Comparison of ENCODE assay signal across 23 cellular contexts in the genomic region with DNA sequence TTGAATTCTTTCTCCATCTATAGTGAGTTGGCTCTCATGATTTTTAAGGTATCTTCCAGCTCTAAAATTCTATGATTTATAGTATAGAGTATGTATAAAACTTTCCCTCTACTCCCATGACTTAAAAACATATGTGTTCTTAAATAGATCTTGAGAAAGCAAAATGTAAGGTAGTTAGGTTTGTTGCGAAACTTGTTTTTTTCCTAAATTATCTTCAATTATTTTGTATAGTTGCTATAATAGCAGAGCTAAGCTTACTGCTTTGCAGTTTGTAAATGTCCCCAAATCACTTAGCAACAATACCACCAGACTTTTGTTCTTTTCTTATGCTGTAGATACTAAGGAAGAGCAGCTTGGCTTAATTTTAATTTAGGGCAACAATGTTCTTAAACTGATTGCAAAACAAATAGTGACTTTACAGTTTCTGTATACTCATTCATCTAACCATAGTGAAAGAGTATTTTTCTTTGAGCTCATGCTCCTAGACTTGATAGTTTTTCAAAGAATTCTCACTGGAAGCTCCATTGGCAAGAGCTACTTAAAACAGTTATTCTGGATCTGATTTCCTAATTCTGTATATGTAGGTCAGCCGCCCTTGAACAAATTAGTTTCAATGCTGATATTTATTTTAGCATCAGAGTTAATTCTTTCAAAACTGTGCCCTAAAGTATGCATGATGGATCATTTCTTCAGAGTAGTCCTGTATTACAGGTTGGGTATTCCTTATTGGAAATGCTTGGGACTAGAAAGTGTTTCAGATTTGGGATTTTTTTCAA.
DNase-seq lines count a peak whose midpoint lies in the region; ATAC-seq, FAIRE-seq and TF ChIP-seq lines count a peak whose summit lies in the region.
"Had no signal": no experiment of that assay in that cellular context is flagged by ENCODE, and none has a peak within 500 bp of the region (broad histone marks: within the 10 kb centered on the region; RNA-seq: fewer than 3 reads in every experiment).

No MANE protein-coding gene starts in this region.

- H3K9ac ChIP-seq in IMR-90 (ENCODE audit: low read depth, low read length), result no peak overlapping the region
- H3K9ac ChIP-seq in liver (ENCODE audit: low read depth in 1 of 2, low read length in 2 of 2), result no peak overlapping the region

- no peak for TF ChIP-seq POLR2A in A549 (IDR thresholded peaks at IDR 0.05; ENCODE audit: low read length)
- no peak for TF ChIP-seq POLR2A in IMR-90 (IDR thresholded peaks at IDR 0.05; ENCODE audit: low read depth, low read length)

- H3K9me1 ChIP-seq in IMR-90 (ENCODE audit: insufficient read depth, low read length), result peaks cover 3% of the 10 kb centered on the region; the same call in 1 of the 2 replicates

- no peak overlapping the region for H2AFZ ChIP-seq in IMR-90 (replicated peaks; ENCODE audit: low read length, poor library complexity)

- no peak for TF ChIP-seq EP300 in A549 (IDR thresholded peaks at IDR 0.05)

- POLR2A ChIA-PET in A549 (lab: Yijun Ruan, JAX), result no interaction called here
- POLR2A ChIA-PET in IMR-90 (lab: Charles Lee; ENCODE audit: unreplicated experiment), result no interaction called here

- no peak overlapping the region for H3K4me3 ChIP-seq in A549
- no peak overlapping the region for H3K4me3 ChIP-seq in IMR-90 (ENCODE audit: insufficient read depth, low read depth, low read length)
- H3K4me3 ChIP-seq in liver (ENCODE audit: low read depth in 1 of 3, low read length in 3 of 3), result no peak overlapping the region
- H3K4me3 ChIP-seq: SJSA1 had no signal

- H2AK5ac ChIP-seq in IMR-90 (ENCODE audit: low read depth, low read length), result no peak overlapping the region

- no peak overlapping the region for H3K18ac ChIP-seq in IMR-90 (ENCODE audit: low read depth, low read length)

- peak; percentile 7 for FAIRE-seq in A549 (lab: Jason Lieb, UNC)
- FAIRE-seq: H1 had no signal

- H3K36me3 ChIP-seq in IMR-90 (ENCODE audit: control insufficient read depth, insufficient read depth, low read length), result peaks cover 10% of the 10 kb centered on the region
- H3K36me3 ChIP-seq in liver (ENCODE audit: control insufficient read depth in 4 of 4, insufficient read depth in 3 of 4, low read depth in 1 of 4, low read length in 3 of 4), result peaks cover 2 to 9% (median 5%) of the 10 kb centered on the region in 4 donors

- no peak for ATAC-seq in A549
- no peak for ATAC-seq in IMR-90 (ENCODE audit: low read depth)
- ATAC-seq in GM21381 (IDR thresholded peaks at IDR 0.05; ENCODE audit: unreplicated experiment), result no peak

- peaks cover 2 to 10% of the 10 kb centered on the region in 2 experiments; a peak in 2 of 4 replicates for H3K79me1 ChIP-seq in IMR-90 (ENCODE audit: low read depth in 1 of 2, low read length in 2 of 2)

- CTCF ChIA-PET in A549 (lab: Yijun Ruan, JAX) (interaction anchor here (0.9 to 2.2 kb wide), 2 partner anchors 31 to 385 kb away, joined by 3 to 14 read pairs; no protein-coding TSS in a partner anchor), IMR-90 (lab: Yijun Ruan, JAX) (no interaction called here)

- 89% methylated on average over 2 of the region's 2 CpGs for WGBS in A549 (ENCODE audit: missing lambda C conversion rate)
- WGBS in IMR-90 (ENCODE audit: extremely low coverage in 2 of 2, insufficient read length in 1 of 2), 2 experiments, result no CpG with 5 or more reads among the region's 2 CpGs
- 70% methylated on average over 2 of the region's 2 CpGs for WGBS in liver

- no peaks in the 10 kb centered on the region; the same call in 1 of the 2 replicates for H4K20me1 ChIP-seq in IMR-90 (ENCODE audit: insufficient read depth, low read length)

- TF ChIP-seq CTCF in A549 (IDR thresholded peaks at IDR 0.05) (no peak), IMR-90 (conservative IDR thresholded peaks at IDR 0.05; ENCODE audit: low read depth, low read length) (no peak), liver (IDR thresholded peaks at IDR 0.05; ENCODE audit: low read depth, low read length, missing input control) (no peak)

- no peak overlapping the region for H4K8ac ChIP-seq in IMR-90 (ENCODE audit: low read depth in 2 of 2, low read length in 2 of 2)

- in situ Hi-C loops in IMR-90 (cut with MboI; ENCODE audit: low sequenced_read_pairs), result no loop called here

- no TSS peak for BruUV-seq in IMR-90 (replicated peaks; lab: Mats Ljungman, UMichigan)

- dilution Hi-C loops in IMR-90 (cut with HindIII; ENCODE audit: low sequenced_read_pairs, unreplicated experiment), result no loop called here

- no peak overlapping the region for H3K27ac ChIP-seq in A549
- no peak overlapping the region for H3K27ac ChIP-seq in IMR-90 (ENCODE audit: insufficient read depth, low read length)
- no peak overlapping the region for H3K27ac ChIP-seq in liver (ENCODE audit: low read depth in 1 of 2, low read length in 2 of 2)
- H3K27ac ChIP-seq: SJSA1 had no signal

- H2AK9ac ChIP-seq in IMR-90 (replicated peaks; ENCODE audit: low read depth, low read length, poor library complexity), result no peak overlapping the region

- no peak overlapping the region for H2BK20ac ChIP-seq in IMR-90 (ENCODE audit: low read depth, low read length)

- no peak overlapping the region for H4K91ac ChIP-seq in IMR-90 (ENCODE audit: insufficient read depth, low read depth, low read length)

- no peak overlapping the region for H3K4me2 ChIP-seq in A549
- H3K4me2 ChIP-seq in IMR-90 (ENCODE audit: low read depth, low read length), result no peak overlapping the region

- no peaks in the 10 kb centered on the region for H3K27me3 ChIP-seq in IMR-90 (ENCODE audit: control insufficient read depth, insufficient read depth, low read length)
- no peaks in the 10 kb centered on the region for H3K27me3 ChIP-seq in liver (ENCODE audit: control insufficient read depth in 4 of 4, insufficient read depth in 4 of 4, low read length in 3 of 4)
- H3K27me3 ChIP-seq: SJSA1 had no signal

- H3K4ac ChIP-seq in IMR-90 (ENCODE audit: low read depth, low read length), result no peak overlapping the region

- H4K5ac ChIP-seq in IMR-90 (ENCODE audit: low read depth, low read length), result no peak overlapping the region

- intact Hi-C loops in IMR-90 (cut with micrococcal nuclease), result no loop called here

- TF ChIP-seq RAD21 in A549 (conservative IDR thresholded peaks at IDR 0.05 in 1 of 2, IDR thresholded peaks at IDR 0.05 in 1 of 2) (no peak), IMR-90 (IDR thresholded peaks at IDR 0.05; ENCODE audit: low read length) (no peak), liver (IDR thresholded peaks at IDR 0.05) (no peak)

- no peak overlapping the region for H2BK15ac ChIP-seq in IMR-90 (ENCODE audit: low read depth, low read length)

- no peak overlapping the region for H2BK5ac ChIP-seq in IMR-90 (ENCODE audit: low read depth, low read length, poor library complexity, severe bottlenecking)

- H3K23ac ChIP-seq in IMR-90 (ENCODE audit: low read depth, low read length), result no peak overlapping the region

- no peaks in the 10 kb centered on the region for H3K4me1 ChIP-seq in A549
- no peaks in the 10 kb centered on the region for H3K4me1 ChIP-seq in IMR-90 (ENCODE audit: control insufficient read depth, insufficient read depth, low read length)
- H3K4me1 ChIP-seq in liver (ENCODE audit: control insufficient read depth in 4 of 4, insufficient read depth in 4 of 4, low read length in 3 of 4), result peaks cover 0 to 31% (median 5%) of the 10 kb centered on the region in 4 donors
- H3K4me1 ChIP-seq: SJSA1 had no signal

- no peaks in the 10 kb centered on the region for H3K9me3 ChIP-seq in A549
- H3K9me3 ChIP-seq in IMR-90 (ENCODE audit: control insufficient read depth, insufficient read depth, low read length), result no peaks in the 10 kb centered on the region
- no peaks in the 10 kb centered on the region for H3K9me3 ChIP-seq in liver (ENCODE audit: control insufficient read depth in 4 of 4, low read length in 3 of 4)
- H3K9me3 ChIP-seq: SJSA1 had no signal

- DNase-seq in A549 (ENCODE audit: low read depth in 1 of 2, low spot score in 1 of 2), result no peak
- no peak for DNase-seq in IMR-90
- peak; percentile 59 for DNase-seq in fibroblast of gingiva (ENCODE audit: low read depth)
- no peak for DNase-seq in NCI-H2171 treated with DMSO at 0.1 percent for 48 hours (lab: John Stamatoyannopoulos, UW)
- no peak for DNase-seq in OCI-M1 (lab: John Stamatoyannopoulos, UW)
- DNase-seq: C1 segment of cervical spinal cord; CD4-positive, alpha-beta memory T cell; COR-L47; DMS53; KBM-7; NCI-H1105 treated with DMSO at 0.1 percent for 48 hours; NCI-H146; NCI-H1930; NCI-H2107; NCI-H446; NCI-H524 treated with DMSO at 0.1 percent for 48 hours; NCI-H774; Right ventricle myocardium superior; RPMI8226 had no signal

- H2BK120ac ChIP-seq in IMR-90 (ENCODE audit: low read depth, low read length), result no peak overlapping the region

- no peak overlapping the region for H3K14ac ChIP-seq in IMR-90 (replicated peaks; ENCODE audit: low read depth, low read length)

- no peak overlapping the region for H3K56ac ChIP-seq in IMR-90 (ENCODE audit: extremely low read depth, insufficient read depth, low read length)

TF ChIP-seq in A549, 52 proteins besides CTCF, POLR2A, EP300 and RAD21 (continues in another document):
- 0 out of 4 replicates have a peak, but pooled peaks of 1 of the 2 experiments have one; percentile 17 for TF ChIP-seq CEBPB (IDR thresholded peaks at IDR 0.05)
- no peak for TF ChIP-seq MAZ (IDR thresholded peaks at IDR 0.05; ENCODE audit: borderline replicate concordance, low read depth, low read length)

TF ChIP-seq in IMR-90, 13 proteins besides CTCF, POLR2A, EP300 and RAD21 (continues in another document):
- TF ChIP-seq FOS (IDR thresholded peaks at IDR 0.05; ENCODE audit: low read depth, low read length) (no peak), RCOR1 (IDR thresholded peaks at IDR 0.05; ENCODE audit: insufficient replicate concordance, low read length) (no peak), BHLHE40 (IDR thresholded peaks at IDR 0.05; ENCODE audit: low read depth, low read length) (no peak), MAZ (IDR thresholded peaks at IDR 0.05; ENCODE audit: borderline replicate concordance, low read depth, low read length) (no peak), CEBPB (IDR thresholded peaks at IDR 0.05; ENCODE audit: low read depth, low read length) (peak; percentile 42), CHD1 (IDR thresholded peaks at IDR 0.05; ENCODE audit: low read depth, low read length) (no peak), SMC3 (IDR thresholded peaks at IDR 0.05; ENCODE audit: low read depth, low read length) (no peak)

TF ChIP-seq in liver, 16 proteins besides CTCF, POLR2A, EP300 and RAD21:
- TF ChIP-seq EGR1 (IDR thresholded peaks at IDR 0.05; ENCODE audit: low read depth in 2 of 2) (no peak), HNF4A (conservative IDR thresholded peaks at IDR 0.05) (peak; percentile 14 to 19)
